Comparison of ENCODE assay signal across 8 cellular contexts in genomic region chr19:48632692-48633147, GRCh38. TPM values are rescaled to one million over a fixed set of nuclear protein-coding genes. Genes with fewer than 3 reads are reported as not detected.
A peak's percentile ranks its signal among the peaks of the same experiment; 100 is the strongest.
DNase-seq lines count a peak whose midpoint lies in the region; ATAC-seq and TF ChIP-seq lines count a peak whose summit lies in the region.

No MANE protein-coding gene starts in this region.

- peaks cover 35% of the 10 kb centered on the region for H3K4me1 ChIP-seq in GM23248 (ENCODE audit: insufficient read depth)
- H3K4me1 ChIP-seq in RWPE2 (ENCODE audit: insufficient read depth, poor library complexity, severe bottlenecking): peaks cover 29% of the 10 kb centered on the region
- peaks cover 0 to 10% of the 10 kb centered on the region in 2 donors for H3K4me1 ChIP-seq in esophagus (ENCODE audit: control insufficient read depth in 2 of 2, insufficient read depth in 2 of 2, low read length in 1 of 2)
- H3K4me1 ChIP-seq in gastrocnemius medialis: peaks cover 57 to 69% of the 10 kb centered on the region in 2 donors
- H3K4me1 ChIP-seq in effector memory CD4-positive, alpha-beta T cell (ENCODE audit: control insufficient read depth, insufficient read depth, low read length, poor library complexity, severe bottlenecking): peaks cover 29% of the 10 kb centered on the region

- ATAC-seq in RWPE2 (ENCODE audit: low read depth) (peak; percentile 31), gastrocnemius medialis (peak in 1 of 2 donors; percentile 8), GM21717 (IDR thresholded peaks at IDR 0.05; ENCODE audit: unreplicated experiment) (no peak), omental fat pad (ENCODE audit: low FRiP score) (no peak)

- no peaks in the 10 kb centered on the region for H4K20me1 ChIP-seq in GM23248 (ENCODE audit: insufficient read depth)

- H3K9ac ChIP-seq in GM23248: peak overlapping the region; percentile 72; the same call in 1 of the 2 replicates

- no peak overlapping the region for H2AFZ ChIP-seq in GM23248

- H3K36me3 ChIP-seq in GM23248 (ENCODE audit: low read depth) (no peaks in the 10 kb centered on the region), RWPE2 (ENCODE audit: low read depth) (peaks cover 17% of the 10 kb centered on the region), esophagus (ENCODE audit: control insufficient read depth in 2 of 2, insufficient read depth in 2 of 2, low read length in 1 of 2) (peaks cover 0 to 7% of the 10 kb centered on the region in 2 donors), gastrocnemius medialis (no peaks in the 10 kb centered on the region)
- peaks cover 38% of the 10 kb centered on the region for H3K36me3 ChIP-seq in effector memory CD4-positive, alpha-beta T cell (ENCODE audit: control insufficient read depth, insufficient read depth, low read length)

- in situ Hi-C loops in GM23248 (cut with MboI) (no loop called here), gastrocnemius medialis (cut with MboI; ENCODE audit: low sequenced_read_pairs in 4 of 4) (loop anchor here in 1 of 4 donors (25.0 kb wide), 1 partner anchor 105 kb away; the partner anchor contains the start of genes IZUMO1 and RASIP1)

- TF ChIP-seq CTCF in RWPE2 (IDR thresholded peaks at IDR 0.05; ENCODE audit: poor library complexity, severe bottlenecking): peak; percentile 34
- no peak for TF ChIP-seq CTCF in gastrocnemius medialis (IDR thresholded peaks at IDR 0.05 in 4 of 5, conservative IDR thresholded peaks at IDR 0.05 in 1 of 5)
- no peak for TF ChIP-seq CTCF in omental fat pad (IDR thresholded peaks at IDR 0.05)

- H3F3A ChIP-seq in GM23248 (ENCODE audit: insufficient read depth): peaks cover 24% of the 10 kb centered on the region

- no peaks in the 10 kb centered on the region for H3K79me2 ChIP-seq in GM23248 (ENCODE audit: insufficient read depth)

- DNase-seq in GM23248: peak; percentile 71
- no peak for DNase-seq in RWPE2 (ENCODE audit: low spot score)
- DNase-seq in gastrocnemius medialis: peak in 1 of 2 donors; percentile 86
- DNase-seq in effector memory CD4-positive, alpha-beta T cell: no peak
- no peak for DNase-seq in head of caudate nucleus
- DNase-seq in omental fat pad (ENCODE audit: low spot score): no peak

- peak overlapping the region; percentile 47 for H3K27ac ChIP-seq in GM23248
- H3K27ac ChIP-seq in RWPE2 (ENCODE audit: poor library complexity, severe bottlenecking): peak overlapping the region; percentile 90
- peak overlapping the region; percentile 93 to 99 for H3K27ac ChIP-seq in esophagus (ENCODE audit: low read depth in 2 of 2, low read length in 1 of 2)
- peak overlapping the region; percentile 97 to 100 (median 100) for H3K27ac ChIP-seq in gastrocnemius medialis
- H3K27ac ChIP-seq in effector memory CD4-positive, alpha-beta T cell (ENCODE audit: insufficient read depth, low read length, poor library complexity, severe bottlenecking): no peak overlapping the region

- no peak overlapping the region for H3K4me3 ChIP-seq in GM23248
- no peak overlapping the region for H3K4me3 ChIP-seq in RWPE2 (ENCODE audit: severe bottlenecking)
- no peak overlapping the region for H3K4me3 ChIP-seq in esophagus (ENCODE audit: low read depth in 1 of 2, low read length in 2 of 2)
- H3K4me3 ChIP-seq in gastrocnemius medialis: no peak overlapping the region
- H3K4me3 ChIP-seq in effector memory CD4-positive, alpha-beta T cell (ENCODE audit: insufficient read depth, low read depth, low read length, poor library complexity, severe bottlenecking): no peak overlapping the region

- TF ChIP-seq POLR2A in gastrocnemius medialis (IDR thresholded peaks at IDR 0.05): no peak

- H3K4me2 ChIP-seq in GM23248 (ENCODE audit: unreplicated experiment): no peak overlapping the region

- H3K9me2 ChIP-seq in GM23248 (ENCODE audit: insufficient read depth): no peaks in the 10 kb centered on the region

- H3K9me3 ChIP-seq in GM23248 (ENCODE audit: low read depth) (no peaks in the 10 kb centered on the region), RWPE2 (ENCODE audit: severe bottlenecking) (no peaks in the 10 kb centered on the region), esophagus (ENCODE audit: control insufficient read depth in 2 of 2, insufficient read depth in 1 of 2, low read depth in 1 of 2, low read length in 1 of 2) (no peaks in the 10 kb centered on the region), gastrocnemius medialis (no peaks in the 10 kb centered on the region)
- no peaks in the 10 kb centered on the region for H3K9me3 ChIP-seq in effector memory CD4-positive, alpha-beta T cell (ENCODE audit: control insufficient read depth, low read length)

- H3K27me3 ChIP-seq in GM23248 (replicated peaks; ENCODE audit: insufficient read depth): no peaks in the 10 kb centered on the region
- H3K27me3 ChIP-seq in RWPE2 (ENCODE audit: insufficient read depth, poor library complexity, severe bottlenecking): no peaks in the 10 kb centered on the region
- H3K27me3 ChIP-seq in esophagus (ENCODE audit: control insufficient read depth in 1 of 2, insufficient read depth in 2 of 2, low read length in 2 of 2): no peaks in the 10 kb centered on the region
- no peaks in the 10 kb centered on the region for H3K27me3 ChIP-seq in gastrocnemius medialis
- no peaks in the 10 kb centered on the region for H3K27me3 ChIP-seq in effector memory CD4-positive, alpha-beta T cell (replicated peaks; ENCODE audit: control insufficient read depth, insufficient read depth, low read length, poor library complexity, severe bottlenecking)

- intact Hi-C loops in gastrocnemius medialis (cut with DNase I; ENCODE audit: low total_unique reads) (loop anchor here (10.0 kb wide), 1 partner anchor 1242 kb away; the partner anchor contains the start of genes AKT1S1 and TBC1D17), head of caudate nucleus (cut with DNase I) (no loop called here)

RNA-seq across cellular contexts. Expression of gene DBP, which starts 4.5 kb away (rescaled TPM):
- 5.9 and 6.7 TPM in 2 replicates for total RNA-seq in GM23248 (2014; rRNA removed; shearing (Covaris generic))
- polyA plus RNA-seq in GM23248 (2016; fragmentation: Nextera tagmentation; extraction: Ambion mirVana): 3.3 and 3.7 TPM in 2 replicates
- 10 to 100 TPM in 1 of 2 donors, 1 to 10 TPM in 1; 8.9 to 13.3 TPM for polyA plus RNA-seq in esophagus
- 10 to 100 TPM in 1 of 4 donors, 1 to 10 TPM in 3; 1.7 to 12.9 (median 4.4) TPM for total RNA-seq in gastrocnemius medialis
- total RNA-seq in omental fat pad: 10 to 100 TPM in 1 of 4 donors, 1 to 10 TPM in 3; 2.6 to 12.6 (median 5.2) TPM

RNA-seq across cellular contexts. Expression of gene CA11, which starts 13.3 kb away (rescaled TPM):
- 1.1 and 1.6 TPM in 2 replicates for total RNA-seq in GM23248 (2014; rRNA removed; shearing (Covaris generic))
- polyA plus RNA-seq in GM23248 (2016; fragmentation: Nextera tagmentation; extraction: Ambion mirVana) (2.7 and 3.5 TPM in 2 replicates), esophagus (10 to 100 TPM in 1 of 2 donors, 1 to 10 TPM in 1; 6.8 to 12.7 TPM)
- total RNA-seq in gastrocnemius medialis (1 to 10 TPM; 1.6 to 3.5 (median 2.6) TPM), omental fat pad (10 to 100 TPM in 1 of 4 donors, 1 to 10 TPM in 3; 1.9 to 12.7 (median 5.7) TPM)

RNA-seq across cellular contexts. Expression of gene SPHK2, which starts 13.4 kb away (rescaled TPM):
- total RNA-seq in GM23248 (2014; rRNA removed; shearing (Covaris generic)): 5.2 and 7.2 TPM in 2 replicates
- polyA plus RNA-seq in GM23248 (2016; fragmentation: Nextera tagmentation; extraction: Ambion mirVana): 9.9 and 11.4 TPM in 2 replicates
- polyA plus RNA-seq in esophagus: 10 to 100 TPM in 1 of 2 donors, 1 to 10 TPM in 1; 9.0 to 15.5 TPM
- total RNA-seq in gastrocnemius medialis: 10 to 100 TPM in 2 of 4 donors, 1 to 10 TPM in 2; 7.8 to 12.4 (median 9.2) TPM
- 10 to 100 TPM in 2 of 4 donors, 1 to 10 TPM in 2; 6.0 to 16.2 (median 9.5) TPM for total RNA-seq in omental fat pad

RNA-seq across cellular contexts. Expression of gene RPL18, which starts 13.7 kb away (rescaled TPM):
- 1,266 and 1,345 TPM in 2 replicates for total RNA-seq in GM23248 (2014; rRNA removed; shearing (Covaris generic))
- 659 and 663 TPM in 2 replicates for polyA plus RNA-seq in GM23248 (2016; fragmentation: Nextera tagmentation; extraction: Ambion mirVana)
- 1,000 to 10,000 TPM; 2,667 to 2,860 TPM for polyA plus RNA-seq in esophagus
- total RNA-seq in gastrocnemius medialis: 1,000 to 10,000 TPM; 1,223 to 1,420 (median 1,299) TPM
- 1,000 to 10,000 TPM; 1,539 to 2,303 (median 1,904) TPM for total RNA-seq in omental fat pad

RNA-seq across cellular contexts. Expression of gene FAM83E, which starts 17.8 kb away (rescaled TPM):
- not detected in 2 replicates for total RNA-seq in GM23248 (2014; rRNA removed; shearing (Covaris generic))
- polyA plus RNA-seq in GM23248 (2016; fragmentation: Nextera tagmentation; extraction: Ambion mirVana): not detected in 2 replicates
- 10 to 100 TPM in 1 of 2 donors, 1 to 10 TPM in 1; 6.5 to 26.7 TPM for polyA plus RNA-seq in esophagus
- under 1 TPM in 1 of 4 donors, not detected in 3; 0.15 TPM for total RNA-seq in gastrocnemius medialis
- total RNA-seq in omental fat pad: 1 to 10 TPM in 1 of 4 donors, under 1 TPM in 1, not detected in 2; 0.47 to 1.3 TPM
